Comparison of ENCODE assay signal across 22 cellular contexts in the genomic region with DNA sequence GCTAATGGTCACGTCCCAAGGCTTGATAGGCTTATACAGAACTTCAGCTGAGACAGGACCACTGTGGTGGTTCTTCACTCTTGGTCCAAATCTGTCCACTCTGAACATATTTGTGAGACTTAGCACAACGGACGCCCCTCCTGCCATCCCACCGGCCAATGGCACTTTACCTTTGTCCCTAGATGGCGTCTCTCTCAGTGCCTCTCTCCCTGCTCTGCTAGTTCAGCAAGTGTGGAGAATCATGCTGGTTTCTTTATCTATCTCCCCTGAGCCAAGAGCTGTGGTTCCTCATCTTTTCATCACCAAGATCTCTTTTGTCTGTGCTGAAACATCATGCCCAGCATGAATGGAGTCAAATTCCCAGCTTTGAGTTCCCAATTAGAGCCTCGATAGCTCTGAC.
DNase-seq lines count a peak whose midpoint lies in the region; ATAC-seq and TF ChIP-seq lines count a peak whose summit lies in the region.
"Had no signal": no experiment of that assay in that cellular context is flagged by ENCODE, and none has a peak within 500 bp of the region (broad histone marks: within the 10 kb centered on the region; RNA-seq: fewer than 3 reads in every experiment).

No MANE protein-coding gene starts in this region.

- H3K4me3 ChIP-seq in parathyroid adenoma (ENCODE audit: low read depth, low read length): no peak overlapping the region
- H3K4me3 ChIP-seq: HAP-1 had no signal

- H3K9me3 ChIP-seq in parathyroid adenoma (ENCODE audit: control insufficient read depth, low read length): no peaks in the 10 kb centered on the region
- H3K9me3 ChIP-seq: HAP-1 had no signal

- peak overlapping the region; percentile 33 to 60 for H3K4me3 Mint-ChIP-seq in activated T-cell treated with anti-CD3 and anti-CD28 coated beads, Interleukin-2, amount 50 U/mL, for 72 hours
- peak overlapping the region; percentile 26 for H3K4me3 Mint-ChIP-seq in central memory CD8-positive, alpha-beta T cell

- no peak for ATAC-seq in activated T-cell treated with anti-CD3 and anti-CD28 coated beads, Interleukin-2, amount 50 U/mL, for 72 hours (replicated peaks in 1 of 2)
- ATAC-seq in central memory CD8-positive, alpha-beta T cell (replicated peaks; ENCODE audit: extremely low read depth, poor library complexity, severe bottlenecking): peak; percentile 15
- ATAC-seq: Right ventricle myocardium inferior had no signal

- no peak overlapping the region for H3K4me2 ChIP-seq in parathyroid adenoma (ENCODE audit: low read length)

- H3K27me3 ChIP-seq in parathyroid adenoma (ENCODE audit: control insufficient read depth, insufficient read depth, low read length): no peaks in the 10 kb centered on the region

- H3K4me1 ChIP-seq in parathyroid adenoma: no peaks in the 10 kb centered on the region
- H3K4me1 ChIP-seq: HAP-1 had no signal

- DNase-seq in activated T-cell treated with anti-CD3 and anti-CD28 coated beads, Interleukin-2, amount 50 U/mL, for 72 hours: no peak
- no peak for DNase-seq in activated T-cell treated with anti-CD3 and anti-CD28 coated beads for 4 hours
- peak; percentile 3 for DNase-seq in NCI-H774 (lab: John Stamatoyannopoulos, UW)
- no peak for DNase-seq in central memory CD8-positive, alpha-beta T cell (ENCODE audit: low spot score in 2 of 2)
- DNase-seq in NCI-H1694 treated with DMSO at 0.1 percent for 48 hours (lab: John Stamatoyannopoulos, UW): no peak
- DNase-seq in NCI-H1694 (lab: John Stamatoyannopoulos, UW): no peak
- DNase-seq in caudate nucleus (lab: John Stamatoyannopoulos, UW): no peak
- DNase-seq: AML-193, C1 segment of cervical spinal cord, EL, GF-D8, KG1, NCI-H1092, NCI-H1436, NCI-H2029, NCI-H2171 treated with DMSO at 0.1 percent for 48 hours, NCI-H524 treated with DMSO at 0.1 percent for 48 hours, OCI-M1 had no signal

- H3K4me1 Mint-ChIP-seq in activated T-cell treated with anti-CD3 and anti-CD28 coated beads, Interleukin-2, amount 50 U/mL, for 72 hours (ENCODE audit: low read depth): peaks cover 22% of the 10 kb centered on the region
- H3K4me1 Mint-ChIP-seq in central memory CD8-positive, alpha-beta T cell: peaks cover 9% of the 10 kb centered on the region

- H3K9me3 Mint-ChIP-seq in activated T-cell treated with anti-CD3 and anti-CD28 coated beads, Interleukin-2, amount 50 U/mL, for 72 hours: no peaks in the 10 kb centered on the region
- H3K9me3 Mint-ChIP-seq in central memory CD8-positive, alpha-beta T cell: no peaks in the 10 kb centered on the region

- H3K36me3 Mint-ChIP-seq in activated T-cell treated with anti-CD3 and anti-CD28 coated beads, Interleukin-2, amount 50 U/mL, for 72 hours (ENCODE audit: insufficient read depth in 2 of 2): no peaks in the 10 kb centered on the region
- peaks cover 3% of the 10 kb centered on the region for H3K36me3 Mint-ChIP-seq in central memory CD8-positive, alpha-beta T cell (ENCODE audit: insufficient read depth)

- no peak for TF ChIP-seq CTCF in parathyroid adenoma (IDR thresholded peaks at IDR 0.05)

- H3K9ac ChIP-seq in parathyroid adenoma: no peak overlapping the region

- no peak overlapping the region for H3K27ac Mint-ChIP-seq in activated T-cell treated with anti-CD3 and anti-CD28 coated beads, Interleukin-2, amount 50 U/mL, for 72 hours
- no peak overlapping the region for H3K27ac Mint-ChIP-seq in central memory CD8-positive, alpha-beta T cell (ENCODE audit: low read depth)

- H3K27ac ChIP-seq in parathyroid adenoma (no peak overlapping the region), caudate nucleus (ENCODE audit: low read depth, low read length) (no peak overlapping the region)
- H3K27ac ChIP-seq: HL-60 had no signal

- H3K27me3 Mint-ChIP-seq in activated T-cell treated with anti-CD3 and anti-CD28 coated beads, Interleukin-2, amount 50 U/mL, for 72 hours (ENCODE audit: low read depth): peaks cover 13% of the 10 kb centered on the region
- H3K27me3 Mint-ChIP-seq in central memory CD8-positive, alpha-beta T cell: peaks cover 24% of the 10 kb centered on the region

- no peaks in the 10 kb centered on the region for H3K79me2 ChIP-seq in parathyroid adenoma

- peak overlapping the region; percentile 15 for H2AFZ ChIP-seq in parathyroid adenoma

- no peaks in the 10 kb centered on the region for H3K36me3 ChIP-seq in parathyroid adenoma (ENCODE audit: control insufficient read depth, insufficient read depth, low read length)
- H3K36me3 ChIP-seq: HAP-1 had no signal
